1 cellular context compared by ENCODE assay signal in the genomic region with DNA sequence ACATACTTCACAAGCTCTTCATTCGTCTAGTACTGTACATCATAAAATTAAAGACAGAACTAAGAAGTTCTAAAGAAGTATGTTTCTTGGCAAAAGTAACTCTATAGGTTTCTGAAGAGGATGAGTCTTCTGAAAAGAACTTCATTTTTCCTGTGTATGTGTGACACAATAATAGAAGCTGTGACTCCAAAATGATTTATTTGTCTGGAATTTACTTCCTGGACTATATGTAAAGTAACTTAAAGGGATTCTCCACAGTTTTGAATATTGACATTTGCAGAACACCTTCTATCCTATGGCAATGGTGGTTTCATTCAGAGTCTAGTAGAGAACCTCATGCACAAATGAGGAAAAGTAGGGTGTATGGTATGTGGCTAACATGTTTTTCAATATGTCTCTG.
TF ChIP-seq lines count a peak whose summit lies in the region.

No MANE protein-coding gene starts in this region.

TF ChIP-seq in IMR-90, 13 proteins besides CTCF, POLR2A, EP300 and RAD21:
- TF ChIP-seq CEBPB (IDR thresholded peaks at IDR 0.05; ENCODE audit: low read depth, low read length): peak; percentile 73; the same call in 1 of the 2 replicates
- no peak for TF ChIP-seq SMC3 (IDR thresholded peaks at IDR 0.05; ENCODE audit: low read depth, low read length)
TF ChIP-seq in IMR-90: peak in this region for 1.
